Comparison of ENCODE assay signal across 1 cellular context in the genomic region with DNA sequence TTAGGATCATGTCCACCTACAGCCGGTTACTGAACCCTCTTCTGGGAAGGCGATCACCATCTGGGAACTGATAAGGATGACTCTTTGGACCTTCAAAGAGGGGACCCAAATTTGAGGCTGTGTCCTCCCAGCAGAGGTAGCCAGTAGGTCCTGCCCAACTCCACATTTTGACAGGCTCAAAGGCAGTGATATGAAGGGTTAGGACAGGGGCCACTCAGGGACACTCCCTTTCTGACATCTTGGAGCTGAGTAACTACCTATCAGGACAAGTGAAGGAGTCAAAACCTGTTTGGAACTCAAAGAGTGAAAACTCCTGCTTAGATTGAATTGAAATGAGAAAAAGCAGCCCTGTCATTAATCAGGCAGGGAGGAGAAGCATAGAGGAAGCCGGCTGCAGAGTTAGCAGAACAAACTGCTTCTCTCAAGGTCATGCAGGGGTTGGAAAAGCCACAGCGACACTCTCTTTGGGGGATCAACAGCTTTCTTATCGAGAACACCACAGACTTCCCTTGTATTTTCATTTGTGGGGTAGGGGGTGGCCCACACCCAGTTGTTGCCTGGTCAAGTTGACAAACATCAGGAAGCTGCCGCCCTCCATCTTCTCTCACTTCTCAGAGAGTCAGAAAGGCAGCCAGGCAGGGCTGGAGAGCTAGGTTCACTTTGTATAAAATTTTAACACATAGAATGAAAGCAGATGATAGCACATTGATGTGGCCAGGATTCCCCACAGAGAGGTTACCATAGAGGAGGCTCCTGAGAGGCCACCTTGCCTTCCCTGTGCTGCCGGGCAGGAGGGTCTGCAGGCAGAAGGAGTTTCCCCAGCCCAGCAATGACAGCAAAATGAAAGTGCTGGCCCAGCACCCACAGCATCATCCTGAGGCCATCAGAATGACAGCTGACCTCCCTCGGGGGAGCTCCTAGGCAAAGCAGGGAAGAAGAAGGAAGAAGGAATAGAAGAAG.
TF ChIP-seq lines count a peak whose summit lies in the region.

No MANE protein-coding gene starts in this region.

TF ChIP-seq in GM23338, 12 proteins besides CTCF, POLR2A, EP300 and RAD21 (continued from another document):
- TF ChIP-seq, protein P1, sequence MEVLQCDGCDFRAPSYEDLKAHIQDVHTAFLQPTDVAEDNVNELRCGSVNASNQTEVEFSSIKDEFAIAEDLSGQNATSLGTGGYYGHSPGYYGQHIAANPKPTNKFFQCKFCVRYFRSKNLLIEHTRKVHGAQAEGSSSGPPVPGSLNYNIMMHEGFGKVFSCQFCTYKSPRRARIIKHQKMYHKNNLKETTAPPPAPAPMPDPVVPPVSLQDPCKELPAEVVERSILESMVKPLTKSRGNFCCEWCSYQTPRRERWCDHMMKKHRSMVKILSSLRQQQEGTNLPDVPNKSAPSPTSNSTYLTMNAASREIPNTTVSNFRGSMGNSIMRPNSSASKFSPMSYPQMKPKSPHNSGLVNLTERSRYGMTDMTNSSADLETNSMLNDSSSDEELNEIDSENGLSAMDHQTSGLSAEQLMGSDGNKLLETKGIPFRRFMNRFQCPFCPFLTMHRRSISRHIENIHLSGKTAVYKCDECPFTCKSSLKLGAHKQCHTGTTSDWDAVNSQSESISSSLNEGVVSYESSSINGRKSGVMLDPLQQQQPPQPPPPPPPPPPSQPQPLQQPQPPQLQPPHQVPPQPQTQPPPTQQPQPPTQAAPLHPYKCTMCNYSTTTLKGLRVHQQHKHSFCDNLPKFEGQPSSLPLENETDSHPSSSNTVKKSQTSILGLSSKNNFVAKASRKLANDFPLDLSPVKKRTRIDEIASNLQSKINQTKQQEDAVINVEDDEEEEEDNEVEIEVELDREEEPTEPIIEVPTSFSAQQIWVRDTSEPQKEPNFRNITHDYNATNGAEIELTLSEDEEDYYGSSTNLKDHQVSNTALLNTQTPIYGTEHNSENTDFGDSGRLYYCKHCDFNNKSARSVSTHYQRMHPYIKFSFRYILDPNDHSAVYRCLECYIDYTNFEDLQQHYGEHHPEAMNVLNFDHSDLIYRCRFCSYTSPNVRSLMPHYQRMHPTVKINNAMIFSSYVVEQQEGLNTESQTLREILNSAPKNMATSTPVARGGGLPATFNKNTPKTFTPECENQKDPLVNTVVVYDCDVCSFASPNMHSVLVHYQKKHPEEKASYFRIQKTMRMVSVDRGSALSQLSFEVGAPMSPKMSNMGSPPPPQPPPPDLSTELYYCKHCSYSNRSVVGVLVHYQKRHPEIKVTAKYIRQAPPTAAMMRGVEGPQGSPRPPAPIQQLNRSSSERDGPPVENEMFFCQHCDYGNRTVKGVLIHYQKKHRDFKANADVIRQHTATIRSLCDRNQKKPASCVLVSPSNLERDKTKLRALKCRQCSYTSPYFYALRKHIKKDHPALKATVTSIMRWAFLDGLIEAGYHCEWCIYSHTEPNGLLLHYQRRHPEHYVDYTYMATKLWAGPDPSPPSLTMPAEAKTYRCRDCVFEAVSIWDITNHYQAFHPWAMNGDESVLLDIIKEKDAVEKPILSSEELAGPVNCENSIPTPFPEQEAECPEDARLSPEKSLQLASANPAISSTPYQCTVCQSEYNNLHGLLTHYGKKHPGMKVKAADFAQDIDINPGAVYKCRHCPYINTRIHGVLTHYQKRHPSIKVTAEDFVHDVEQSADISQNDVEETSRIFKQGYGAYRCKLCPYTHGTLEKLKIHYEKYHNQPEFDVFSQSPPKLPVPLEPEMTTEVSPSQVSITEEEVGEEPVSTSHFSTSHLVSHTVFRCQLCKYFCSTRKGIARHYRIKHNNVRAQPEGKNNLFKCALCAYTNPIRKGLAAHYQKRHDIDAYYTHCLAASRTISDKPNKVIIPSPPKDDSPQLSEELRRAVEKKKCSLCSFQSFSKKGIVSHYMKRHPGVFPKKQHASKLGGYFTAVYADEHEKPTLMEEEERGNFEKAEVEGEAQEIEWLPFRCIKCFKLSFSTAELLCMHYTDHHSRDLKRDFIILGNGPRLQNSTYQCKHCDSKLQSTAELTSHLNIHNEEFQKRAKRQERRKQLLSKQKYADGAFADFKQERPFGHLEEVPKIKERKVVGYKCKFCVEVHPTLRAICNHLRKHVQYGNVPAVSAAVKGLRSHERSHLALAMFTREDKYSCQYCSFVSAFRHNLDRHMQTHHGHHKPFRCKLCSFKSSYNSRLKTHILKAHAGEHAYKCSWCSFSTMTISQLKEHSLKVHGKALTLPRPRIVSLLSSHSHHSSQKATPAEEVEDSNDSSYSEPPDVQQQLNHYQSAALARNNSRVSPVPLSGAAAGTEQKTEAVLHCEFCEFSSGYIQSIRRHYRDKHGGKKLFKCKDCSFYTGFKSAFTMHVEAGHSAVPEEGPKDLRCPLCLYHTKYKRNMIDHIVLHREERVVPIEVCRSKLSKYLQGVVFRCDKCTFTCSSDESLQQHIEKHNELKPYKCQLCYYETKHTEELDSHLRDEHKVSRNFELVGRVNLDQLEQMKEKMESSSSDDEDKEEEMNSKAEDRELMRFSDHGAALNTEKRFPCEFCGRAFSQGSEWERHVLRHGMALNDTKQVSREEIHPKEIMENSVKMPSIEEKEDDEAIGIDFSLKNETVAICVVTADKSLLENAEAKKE (CRISPR knock-in tag; IDR thresholded peaks at IDR 0.05), result no peak
- TF ChIP-seq EZH2phosphoT487 (IDR thresholded peaks at IDR 0.05; ENCODE audit: unreplicated experiment), result no peak
- TF ChIP-seq ZNF114 (CRISPR knock-in tag; IDR thresholded peaks at IDR 0.05), result no peak
- TF ChIP-seq POLR2AphosphoS5 (IDR thresholded peaks at IDR 0.05; ENCODE audit: low read depth), result no peak
- TF ChIP-seq CREB1 (CRISPR knock-in tag; IDR thresholded peaks at IDR 0.05; ENCODE audit: low read depth), result no peak
- TF ChIP-seq, protein P2, sequence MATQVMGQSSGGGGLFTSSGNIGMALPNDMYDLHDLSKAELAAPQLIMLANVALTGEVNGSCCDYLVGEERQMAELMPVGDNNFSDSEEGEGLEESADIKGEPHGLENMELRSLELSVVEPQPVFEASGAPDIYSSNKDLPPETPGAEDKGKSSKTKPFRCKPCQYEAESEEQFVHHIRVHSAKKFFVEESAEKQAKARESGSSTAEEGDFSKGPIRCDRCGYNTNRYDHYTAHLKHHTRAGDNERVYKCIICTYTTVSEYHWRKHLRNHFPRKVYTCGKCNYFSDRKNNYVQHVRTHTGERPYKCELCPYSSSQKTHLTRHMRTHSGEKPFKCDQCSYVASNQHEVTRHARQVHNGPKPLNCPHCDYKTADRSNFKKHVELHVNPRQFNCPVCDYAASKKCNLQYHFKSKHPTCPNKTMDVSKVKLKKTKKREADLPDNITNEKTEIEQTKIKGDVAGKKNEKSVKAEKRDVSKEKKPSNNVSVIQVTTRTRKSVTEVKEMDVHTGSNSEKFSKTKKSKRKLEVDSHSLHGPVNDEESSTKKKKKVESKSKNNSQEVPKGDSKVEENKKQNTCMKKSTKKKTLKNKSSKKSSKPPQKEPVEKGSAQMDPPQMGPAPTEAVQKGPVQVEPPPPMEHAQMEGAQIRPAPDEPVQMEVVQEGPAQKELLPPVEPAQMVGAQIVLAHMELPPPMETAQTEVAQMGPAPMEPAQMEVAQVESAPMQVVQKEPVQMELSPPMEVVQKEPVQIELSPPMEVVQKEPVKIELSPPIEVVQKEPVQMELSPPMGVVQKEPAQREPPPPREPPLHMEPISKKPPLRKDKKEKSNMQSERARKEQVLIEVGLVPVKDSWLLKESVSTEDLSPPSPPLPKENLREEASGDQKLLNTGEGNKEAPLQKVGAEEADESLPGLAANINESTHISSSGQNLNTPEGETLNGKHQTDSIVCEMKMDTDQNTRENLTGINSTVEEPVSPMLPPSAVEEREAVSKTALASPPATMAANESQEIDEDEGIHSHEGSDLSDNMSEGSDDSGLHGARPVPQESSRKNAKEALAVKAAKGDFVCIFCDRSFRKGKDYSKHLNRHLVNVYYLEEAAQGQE (IDR thresholded peaks at IDR 0.05; ENCODE audit: unreplicated experiment), result no peak
